ENCODE assay signal across 19 cellular contexts in genomic region chr5:177099422-177100093, GRCh38. TPM values are rescaled to one million over a fixed set of nuclear protein-coding genes. Genes with fewer than 3 reads are reported as not detected.
DNase-seq lines count a peak whose midpoint lies in the region; ATAC-seq and TF ChIP-seq lines count a peak whose summit lies in the region.
"Had no signal": no experiment of that assay in that cellular context is flagged by ENCODE, and none has a peak within 500 bp of the region (broad histone marks: within the 10 kb centered on the region; RNA-seq: fewer than 3 reads in every experiment).

No MANE protein-coding gene starts in this region.

- H4K20me1 ChIP-seq in IMR-90 (ENCODE audit: insufficient read depth, low read length) (no peaks in the 10 kb centered on the region), hepatocyte (ENCODE audit: insufficient read depth, poor library complexity, severe bottlenecking) (no peaks in the 10 kb centered on the region)

- H3K56ac ChIP-seq in IMR-90 (ENCODE audit: extremely low read depth, insufficient read depth, low read length): no peak overlapping the region

- BruUV-seq in IMR-90 (replicated peaks; lab: Mats Ljungman, UMichigan): no TSS peak

- dilution Hi-C loops in IMR-90 (cut with HindIII; ENCODE audit: low sequenced_read_pairs, unreplicated experiment): no loop called here

- TF ChIP-seq POLR2A in IMR-90 (IDR thresholded peaks at IDR 0.05; ENCODE audit: low read depth, low read length) (no peak), body of pancreas (IDR thresholded peaks at IDR 0.05) (no peak)

- H3K27ac ChIP-seq in IMR-90 (ENCODE audit: insufficient read depth, low read length): no peak overlapping the region
- peak overlapping the region in 3 of 4 donors; percentile 21 to 53 (median 41) for H3K27ac ChIP-seq in body of pancreas
- H3K27ac ChIP-seq in neuronal stem cell (replicated peaks; ENCODE audit: low read length): no peak overlapping the region
- H3K27ac ChIP-seq in hepatocyte: no peak overlapping the region
- H3K27ac ChIP-seq: suprapubic skin had no signal

- H3K4me3 ChIP-seq in IMR-90 (ENCODE audit: insufficient read depth, low read depth, low read length) (no peak overlapping the region), body of pancreas (no peak overlapping the region), neuronal stem cell (ENCODE audit: low read length in 2 of 2) (peak overlapping the region in 1 of 2 donors; percentile 5), hepatocyte (no peak overlapping the region)
- H3K4me3 ChIP-seq: suprapubic skin had no signal

- H2BK20ac ChIP-seq in IMR-90 (ENCODE audit: low read depth, low read length): no peak overlapping the region

- H3K23ac ChIP-seq in IMR-90 (ENCODE audit: low read depth, low read length) (no peak overlapping the region), neuronal stem cell (ENCODE audit: low read depth, low read length, poor library complexity) (no peak overlapping the region)

- TF ChIP-seq RAD21 in IMR-90 (IDR thresholded peaks at IDR 0.05; ENCODE audit: low read length): no peak

- no peak overlapping the region for H2BK15ac ChIP-seq in IMR-90 (ENCODE audit: low read depth, low read length)
- peak overlapping the region; percentile 9 for H2BK15ac ChIP-seq in neuronal stem cell (ENCODE audit: low read length)

- 0 out of 2 replicates have a peak overlapping the region, but pooled peaks have one; percentile 33 for H2AK5ac ChIP-seq in IMR-90 (ENCODE audit: low read depth, low read length)
- H2AK5ac ChIP-seq in neuronal stem cell (ENCODE audit: low read depth, low read length): peak overlapping the region; percentile 63

- POLR2A ChIA-PET in IMR-90 (lab: Charles Lee; ENCODE audit: unreplicated experiment): no interaction called here

- H3K36me3 ChIP-seq in IMR-90 (ENCODE audit: control insufficient read depth, insufficient read depth, low read length) (peaks cover 4% of the 10 kb centered on the region; the same call in 1 of the 2 replicates), body of pancreas (replicated peaks in 1 of 2; ENCODE audit: insufficient read depth in 1 of 2, low read depth in 2 of 2) (peaks cover 0 to 9% of the 10 kb centered on the region in 2 donors), neuronal stem cell (replicated peaks in 1 of 2; ENCODE audit: control insufficient read depth in 2 of 2, insufficient read depth in 2 of 2, low read length in 2 of 2) (peaks cover 0 to 6% of the 10 kb centered on the region in 2 donors), hepatocyte (replicated peaks; ENCODE audit: insufficient read depth, low read depth) (no peaks in the 10 kb centered on the region)
- H3K36me3 ChIP-seq: suprapubic skin had no signal

- H2AK9ac ChIP-seq in IMR-90 (replicated peaks; ENCODE audit: low read depth, low read length, poor library complexity): peak overlapping the region; percentile 23

- H2BK5ac ChIP-seq in IMR-90 (ENCODE audit: low read depth, low read length, poor library complexity, severe bottlenecking) (peak overlapping the region; percentile 12), neuronal stem cell (ENCODE audit: low read length) (no peak overlapping the region)

- H3K4me2 ChIP-seq in IMR-90 (ENCODE audit: low read depth, low read length): no peak overlapping the region
- no peak overlapping the region for H3K4me2 ChIP-seq in neuronal stem cell (ENCODE audit: insufficient read depth, low read length, poor library complexity, severe bottlenecking)
- no peak overlapping the region for H3K4me2 ChIP-seq in hepatocyte
- H3K4me2 ChIP-seq: SK-N-SH had no signal

- H3K79me2 ChIP-seq in hepatocyte: no peaks in the 10 kb centered on the region

- ATAC-seq in IMR-90 (ENCODE audit: low read depth): no peak
- peak; percentile 44 for ATAC-seq in body of pancreas
- ATAC-seq: activated naive CD4-positive, alpha-beta T cell treated with anti-CD3 and anti-CD28 coated beads, Interleukin-2, amount 50 U/mL, for 72 hours had no signal

- H2AFZ ChIP-seq in IMR-90 (replicated peaks; ENCODE audit: low read length, poor library complexity) (no peak overlapping the region), neuronal stem cell (ENCODE audit: low read length) (no peak overlapping the region), hepatocyte (no peak overlapping the region)

- intact Hi-C loops in IMR-90 (cut with micrococcal nuclease) (no loop called here), body of pancreas (cut with DNase I) (loop anchor here (10.0 kb wide), 1 partner anchor 445 kb away; no protein-coding TSS in a partner anchor)

- H3K27me3 ChIP-seq in IMR-90 (ENCODE audit: control insufficient read depth, insufficient read depth, low read length): no peaks in the 10 kb centered on the region
- no peaks in the 10 kb centered on the region for H3K27me3 ChIP-seq in body of pancreas
- H3K27me3 ChIP-seq in neuronal stem cell (ENCODE audit: control insufficient read depth in 3 of 3, insufficient read depth in 3 of 3, low read depth in 1 of 3, low read length in 3 of 3): peaks cover 0 to 29% (median 0%) of the 10 kb centered on the region in 3 experiments
- H3K27me3 ChIP-seq in hepatocyte: no peaks in the 10 kb centered on the region

- DNase-seq in DMS53 (lab: John Stamatoyannopoulos, UW): peak; percentile 89
- DNase-seq in IMR-90: no peak
- DNase-seq in body of pancreas: peak in 2 of 4 donors; percentile 49 to 52
- no peak for DNase-seq in neuronal stem cell (ENCODE audit: low spot score)
- no peak for DNase-seq in dermis blood vessel endothelial cell
- no peak for DNase-seq in cortex of kidney (lab: John Stamatoyannopoulos, UW)
- no peak for DNase-seq in hepatocyte (ENCODE audit: low spot score)
- DNase-seq: activated CD4-positive, alpha-beta T cell treated with anti-CD3 and anti-CD28 coated beads, Interleukin-2, amount 50 U/mL, for 1 hour; DMS79; erythroblast; mammary epithelial cell; NCI-H1694; NCI-H526; occipital lobe; SK-N-SH; stimulated activated CD4-positive, alpha-beta T cell treated with anti-CD3 and anti-CD28 coated beads, Interleukin-4, amount 100 ng/mL, for 24 hours; stimulated activated CD8-positive, alpha-beta memory T cell treated with anti-CD3 and anti-CD28 coated beads, Interleukin-4, amount 100 ng/mL, for 48 hours had no signal

- H4K5ac ChIP-seq in IMR-90 (ENCODE audit: low read depth, low read length): no peak overlapping the region

- H3K4ac ChIP-seq in IMR-90 (ENCODE audit: low read depth, low read length): no peak overlapping the region
- no peak overlapping the region for H3K4ac ChIP-seq in neuronal stem cell (ENCODE audit: low read length)

- no peaks in the 10 kb centered on the region for H3K79me1 ChIP-seq in IMR-90 (ENCODE audit: low read depth in 1 of 2, low read length in 2 of 2)
- H3K79me1 ChIP-seq in neuronal stem cell (ENCODE audit: low read depth, low read length): peaks cover 3% of the 10 kb centered on the region

- H3K4me1 ChIP-seq in IMR-90 (ENCODE audit: control insufficient read depth, insufficient read depth, low read length) (peaks cover 33% of the 10 kb centered on the region), body of pancreas (peaks cover 51% of the 10 kb centered on the region), neuronal stem cell (ENCODE audit: control insufficient read depth in 2 of 2, insufficient read depth in 1 of 2, low read depth in 1 of 2, low read length in 2 of 2) (peaks cover 5 to 9% of the 10 kb centered on the region in 2 donors), hepatocyte (ENCODE audit: insufficient read depth) (peaks cover 11% of the 10 kb centered on the region)
- H3K4me1 ChIP-seq: suprapubic skin had no signal

- H3K18ac ChIP-seq in IMR-90 (ENCODE audit: low read depth, low read length): peak overlapping the region; percentile 20; the same call in 1 of the 2 replicates
- H3K18ac ChIP-seq in neuronal stem cell (ENCODE audit: low read length): peak overlapping the region; percentile 35

- H3K14ac ChIP-seq in IMR-90 (replicated peaks; ENCODE audit: low read depth, low read length) (no peak overlapping the region), neuronal stem cell (ENCODE audit: low read length) (no peak overlapping the region)

- H4K8ac ChIP-seq in IMR-90 (ENCODE audit: low read depth in 2 of 2, low read length in 2 of 2): no peak overlapping the region
- H4K8ac ChIP-seq in neuronal stem cell (ENCODE audit: low read depth, low read length): no peak overlapping the region

- H4K91ac ChIP-seq in IMR-90 (ENCODE audit: insufficient read depth, low read depth, low read length) (no peak overlapping the region), neuronal stem cell (ENCODE audit: low read depth, low read length, poor library complexity) (no peak overlapping the region)

- TF ChIP-seq CTCF in IMR-90 (conservative IDR thresholded peaks at IDR 0.05; ENCODE audit: low read depth, low read length) (no peak), body of pancreas (IDR thresholded peaks at IDR 0.05) (peak in 3 of 7 experiments; percentile 19 to 28 (median 21)), hepatocyte (IDR thresholded peaks at IDR 0.05; ENCODE audit: poor library complexity) (no peak)

- in situ Hi-C loops in IMR-90 (cut with MboI; ENCODE audit: low sequenced_read_pairs): no loop called here

- H2BK120ac ChIP-seq in IMR-90 (ENCODE audit: low read depth, low read length) (no peak overlapping the region), neuronal stem cell (ENCODE audit: low read depth, low read length) (no peak overlapping the region)

- no peaks in the 10 kb centered on the region for H3K9me3 ChIP-seq in IMR-90 (ENCODE audit: control insufficient read depth, insufficient read depth, low read length)
- no peaks in the 10 kb centered on the region for H3K9me3 ChIP-seq in body of pancreas
- no peaks in the 10 kb centered on the region for H3K9me3 ChIP-seq in neuronal stem cell (replicated peaks in 1 of 2; ENCODE audit: control insufficient read depth in 2 of 2, insufficient read depth in 1 of 2, low read depth in 1 of 2, low read length in 2 of 2)
- no peaks in the 10 kb centered on the region for H3K9me3 ChIP-seq in hepatocyte (ENCODE audit: low read depth)
- H3K9me3 ChIP-seq: SK-N-SH, suprapubic skin had no signal

- WGBS in IMR-90 (ENCODE audit: extremely low coverage in 2 of 2, insufficient read length in 1 of 2), 2 experiments: 84% methylated on average over 2 of the region's 13 CpGs; no CpG with 5 or more reads in 1 of the 2 experiments
- 70 to 79% methylated on average over 13 of the region's 13 CpGs for WGBS in body of pancreas, 2 donors
- WGBS in neuronal stem cell (ENCODE audit: extremely low coverage in 2 of 2, insufficient read length in 2 of 2, insufficient replicate concordance in 1 of 2), 2 donors: no CpG with 5 or more reads among the region's 13 CpGs
- 74% methylated on average over 12 of the region's 13 CpGs for WGBS in hepatocyte (ENCODE audit: low lambda C conversion rate, missing lambda C conversion rate)

- no peak overlapping the region for H2BK12ac ChIP-seq in neuronal stem cell (ENCODE audit: low read length)

- CTCF ChIA-PET in IMR-90 (lab: Yijun Ruan, JAX): interaction anchor here (1.1 to 1.3 kb wide), 2 partner anchors 13 to 14 kb away, joined by 3 read pairs; partner anchors contain the start of gene FGFR4

- 0 out of 2 replicates have a peak, but pooled peaks cover 6% of the 10 kb centered on the region for H3K9me1 ChIP-seq in IMR-90 (ENCODE audit: insufficient read depth, low read length)

- H3K9me2 ChIP-seq in hepatocyte (replicated peaks; ENCODE audit: insufficient read depth): no peaks in the 10 kb centered on the region
- H3K9me2 ChIP-seq: SK-N-SH had no signal

- no peak overlapping the region for H3K9ac ChIP-seq in IMR-90 (ENCODE audit: low read depth, low read length)
- no peak overlapping the region for H3K9ac ChIP-seq in neuronal stem cell (ENCODE audit: low read depth, low read length, poor library complexity)
- H3K9ac ChIP-seq: SK-N-SH had no signal

RNA-seq across cellular contexts. Expression of gene FGFR4, which starts 12.8 kb away (rescaled TPM):
- total RNA-seq in IMR-90 (2012; rRNA removed): 0.90 and 1.7 TPM in 2 replicates
- 2.4 TPM in 2 replicates for polyA plus RNA-seq in IMR-90 (2012; rRNA removed)
- 2.5 TPM in 2 replicates for polyA plus RNA-seq in IMR-90 (2012; cell fraction: cytosol; rRNA removed)
- polyA plus RNA-seq in IMR-90 (2012; cell fraction: nucleus; rRNA removed; ENCODE audit: low replicate concordance): 5.8 and 8.5 TPM in 2 replicates
- total RNA-seq in body of pancreas: 10 to 100 TPM; 33.7 to 63.9 TPM
- 16.0 TPM for polyA plus RNA-seq in neuronal stem cell (2013, experiment 1 of 2)
- 16.0 TPM for polyA plus RNA-seq in neuronal stem cell (2013, experiment 2 of 2)
- 2.6 and 8.1 TPM in 2 replicates for total RNA-seq in dermis blood vessel endothelial cell
- 90.2 and 121 TPM in 2 replicates for total RNA-seq in hepatocyte
- 75.6 and 94.3 TPM in 2 replicates for polyA plus RNA-seq in hepatocyte

RNA-seq across cellular contexts. Expression of gene NSD1, which starts 34.0 kb away (rescaled TPM):
- total RNA-seq in IMR-90 (2012; rRNA removed) (31.0 and 34.2 TPM in 2 replicates), body of pancreas (10 to 100 TPM; 29.8 to 32.0 TPM), dermis blood vessel endothelial cell (48.7 and 64.7 TPM in 2 replicates), hepatocyte (28.8 and 29.1 TPM in 2 replicates)
- polyA plus RNA-seq in IMR-90 (2012; rRNA removed) (7.7 and 8.1 TPM in 2 replicates), hepatocyte (23.4 and 26.6 TPM in 2 replicates)
- 2.4 and 3.2 TPM in 2 replicates for polyA plus RNA-seq in IMR-90 (2012; cell fraction: cytosol; rRNA removed)
- 5.7 and 14.9 TPM in 2 replicates for polyA plus RNA-seq in IMR-90 (2012; cell fraction: nucleus; rRNA removed; ENCODE audit: low replicate concordance)
- polyA plus RNA-seq in neuronal stem cell (2013, experiment 1 of 2): 23.2 TPM
- polyA plus RNA-seq in neuronal stem cell (2013, experiment 2 of 2): 22.8 TPM

Comparison
In these comparisons a context has a peak if more than half of its experiments do, and no peak if none do; other contexts are left out.
1. H3K27ac ChIP-seq: peak in body of pancreas (3 of 4); none in IMR-90 (single experiment), neuronal stem cell (single experiment) and hepatocyte (single experiment).